ENCODE assay signal across 9 cellular contexts in genomic region chr17:1710807-1711553, GRCh38. TPM values are rescaled to one million over a fixed set of nuclear protein-coding genes. Genes with fewer than 3 reads are reported as not detected.
A peak's percentile ranks its signal among the peaks of the same experiment; 100 is the strongest.
DNase-seq lines count a peak whose midpoint lies in the region; ATAC-seq and TF ChIP-seq lines count a peak whose summit lies in the region.
"Had no signal": no experiment of that assay in that cellular context is flagged by ENCODE, and none has a peak within 500 bp of the region (broad histone marks: within the 10 kb centered on the region; RNA-seq: fewer than 3 reads in every experiment).

No MANE protein-coding gene starts in this region.

- TF ChIP-seq POLR2A in body of pancreas (IDR thresholded peaks at IDR 0.05) = no peak

- H3K79me2 ChIP-seq in Karpas-422 (ENCODE audit: low read length) = no peaks in the 10 kb centered on the region

- H3K9me3 ChIP-seq in body of pancreas = no peaks in the 10 kb centered on the region
- no peaks in the 10 kb centered on the region for H3K9me3 ChIP-seq in left lung
- peaks cover 2% of the 10 kb centered on the region for H3K9me3 ChIP-seq in thymus (ENCODE audit: control insufficient read depth)
- H3K9me3 ChIP-seq in Karpas-422 (ENCODE audit: low read length) = no peaks in the 10 kb centered on the region

- H3K4me1 Mint-ChIP-seq in activated CD4-positive, alpha-beta T cell treated with anti-CD3 and anti-CD28 coated beads, Interleukin-2, amount 10 ng/mL, durations not matched to agents 24 days and 14 days = peaks cover 20% of the 10 kb centered on the region

- H3K27ac Mint-ChIP-seq in activated CD4-positive, alpha-beta T cell treated with anti-CD3 and anti-CD28 coated beads, Interleukin-2, amount 10 ng/mL, durations not matched to agents 24 days and 14 days = no peak overlapping the region

- no peak overlapping the region for H3K4me2 ChIP-seq in Karpas-422 (ENCODE audit: low read depth, low read length, poor library complexity, severe bottlenecking)

- no peak for DNase-seq in activated CD4-positive, alpha-beta T cell treated with anti-CD3 and anti-CD28 coated beads, Interleukin-2, amount 10 ng/mL, durations not matched to agents 24 days and 14 days
- DNase-seq in activated CD4-positive, alpha-beta T cell treated with anti-CD3 and anti-CD28 coated beads for 4 hours = no peak
- DNase-seq in body of pancreas (no peak), left lung (no peak), Karpas-422 (no peak)
- DNase-seq in central memory CD4-positive, alpha-beta T cell = no peak
- DNase-seq: AML-193 had no signal

- H3K4me1 ChIP-seq in body of pancreas (peaks cover 34% of the 10 kb centered on the region), left lung (peaks cover 43 to 68% of the 10 kb centered on the region in 2 donors), thymus (ENCODE audit: control insufficient read depth, insufficient read depth, low read length) (peaks cover 12% of the 10 kb centered on the region), Karpas-422 (ENCODE audit: low read length) (peaks cover 11% of the 10 kb centered on the region)

- H3K4me3 ChIP-seq in body of pancreas (peak overlapping the region in 1 of 2 donors; percentile 74), left lung (peak overlapping the region; percentile 64 to 73), thymus (ENCODE audit: low read length) (peak overlapping the region; percentile 39), Karpas-422 (ENCODE audit: low read length) (no peak overlapping the region)

- H3K36me3 ChIP-seq in body of pancreas (replicated peaks in 1 of 2; ENCODE audit: insufficient read depth in 1 of 2, low read depth in 2 of 2) (peaks cover 0 to 2% of the 10 kb centered on the region in 2 donors), left lung (peaks cover 0 to 45% of the 10 kb centered on the region in 2 donors), thymus (ENCODE audit: control insufficient read depth, insufficient read depth) (peaks cover 5% of the 10 kb centered on the region), Karpas-422 (ENCODE audit: insufficient read depth, low read length) (no peaks in the 10 kb centered on the region)

- H3K27me3 ChIP-seq in body of pancreas = no peaks in the 10 kb centered on the region
- H3K27me3 ChIP-seq in left lung = peaks cover 0 to 16% of the 10 kb centered on the region in 2 donors
- peaks cover 66% of the 10 kb centered on the region for H3K27me3 ChIP-seq in thymus (ENCODE audit: control insufficient read depth, insufficient read depth)
- H3K27me3 ChIP-seq in Karpas-422 (ENCODE audit: low read length) = no peaks in the 10 kb centered on the region

- H3K27ac ChIP-seq in body of pancreas (peak overlapping the region; percentile 13 to 69 (median 54)), left lung (peak overlapping the region; percentile 64 to 68), thymus (ENCODE audit: low read depth) (no peak overlapping the region), Karpas-422 (ENCODE audit: low read length) (no peak overlapping the region)

- no peaks in the 10 kb centered on the region; the same call in 1 of the 2 replicates for H4K20me1 ChIP-seq in Karpas-422 (ENCODE audit: insufficient read depth, low read depth, low read length)

- intact Hi-C loops in activated CD4-positive, alpha-beta T cell treated with anti-CD3 and anti-CD28 coated beads, Interleukin-2, amount 10 ng/mL, durations not matched to agents 24 days and 14 days (cut with micrococcal nuclease) = loop anchor here (10.0 kb wide), 1 partner anchor 684 kb away; no protein-coding TSS in a partner anchor
- intact Hi-C loops in body of pancreas (cut with DNase I) = no loop called here
- intact Hi-C loops in left lung (cut with DNase I) = no loop called here

- no peaks in the 10 kb centered on the region for H3K9me2 ChIP-seq in Karpas-422 (replicated peaks; ENCODE audit: insufficient read depth, low read length)

- no peak overlapping the region for H3K9ac ChIP-seq in Karpas-422 (ENCODE audit: low read length)

- WGBS in body of pancreas, 2 donors = 35 to 37% methylated on average over 10 to 13 of the region's 14 CpGs
- WGBS in thymus = 16% methylated on average over 14 of the region's 14 CpGs

- peak overlapping the region; percentile 51 for H3K4me3 Mint-ChIP-seq in activated CD4-positive, alpha-beta T cell treated with anti-CD3 and anti-CD28 coated beads, Interleukin-2, amount 10 ng/mL, durations not matched to agents 24 days and 14 days

- ATAC-seq in body of pancreas (no peak), left lung (no peak), HG03108 (IDR thresholded peaks at IDR 0.05; ENCODE audit: unreplicated experiment) (no peak)

- no peak overlapping the region for H2AFZ ChIP-seq in Karpas-422 (ENCODE audit: low read length)

- H3K9me3 Mint-ChIP-seq in activated CD4-positive, alpha-beta T cell treated with anti-CD3 and anti-CD28 coated beads, Interleukin-2, amount 10 ng/mL, durations not matched to agents 24 days and 14 days = no peaks in the 10 kb centered on the region

- peaks cover 31% of the 10 kb centered on the region for H3K27me3 Mint-ChIP-seq in activated CD4-positive, alpha-beta T cell treated with anti-CD3 and anti-CD28 coated beads, Interleukin-2, amount 10 ng/mL, durations not matched to agents 24 days and 14 days

- peaks cover 19% of the 10 kb centered on the region for H3K36me3 Mint-ChIP-seq in activated CD4-positive, alpha-beta T cell treated with anti-CD3 and anti-CD28 coated beads, Interleukin-2, amount 10 ng/mL, durations not matched to agents 24 days and 14 days (ENCODE audit: low read depth)

- TF ChIP-seq CTCF in body of pancreas (IDR thresholded peaks at IDR 0.05) (no peak), left lung (IDR thresholded peaks at IDR 0.05) (no peak)

RNA-seq across cellular contexts. Expression of gene TLCD2, which starts 0.8 kb away (rescaled TPM):
- 0.07 and 0.14 TPM in 2 replicates for total RNA-seq in activated CD4-positive, alpha-beta T cell treated with anti-CD3 and anti-CD28 coated beads, Interleukin-2, amount 10 ng/mL, durations not matched to agents 24 days and 14 days
- total RNA-seq in body of pancreas (1 to 10 TPM; 1.6 to 2.6 TPM), left lung (10 to 100 TPM in 1 of 2 donors, 1 to 10 TPM in 1; 7.3 to 14.4 TPM)
- polyA plus RNA-seq in thymus = 1.5 TPM
- not detected in 2 replicates for total RNA-seq in Karpas-422 (2014; rRNA removed; shearing (Covaris generic); ENCODE audit: low replicate concordance)

RNA-seq across cellular contexts. Expression of gene WDR81, which starts 13.5 kb away (rescaled TPM):
- 17.6 and 18.3 TPM in 2 replicates for total RNA-seq in activated CD4-positive, alpha-beta T cell treated with anti-CD3 and anti-CD28 coated beads, Interleukin-2, amount 10 ng/mL, durations not matched to agents 24 days and 14 days
- total RNA-seq in body of pancreas (10 to 100 TPM; 15.6 to 31.6 TPM), left lung (10 to 100 TPM; 31.8 to 44.2 TPM)
- polyA plus RNA-seq in thymus = 27.0 TPM
- total RNA-seq in Karpas-422 (2014; rRNA removed; shearing (Covaris generic); ENCODE audit: low replicate concordance) = 11.7 and 28.9 TPM in 2 replicates

RNA-seq across cellular contexts. Expression of gene PRPF8, which starts 26.3 kb away (rescaled TPM):
- total RNA-seq in activated CD4-positive, alpha-beta T cell treated with anti-CD3 and anti-CD28 coated beads, Interleukin-2, amount 10 ng/mL, durations not matched to agents 24 days and 14 days = 432 and 442 TPM in 2 replicates
- 100 to 1,000 TPM in 1 of 2 donors, 10 to 100 TPM in 1; 84.7 to 100 TPM for total RNA-seq in body of pancreas
- 100 to 1,000 TPM; 230 to 268 TPM for total RNA-seq in left lung
- polyA plus RNA-seq in thymus = 86.2 TPM
- 105 and 130 TPM in 2 replicates for total RNA-seq in Karpas-422 (2014; rRNA removed; shearing (Covaris generic); ENCODE audit: low replicate concordance)

RNA-seq across cellular contexts. Expression of gene SERPINF2, which starts 31.7 kb away (rescaled TPM):
- total RNA-seq in activated CD4-positive, alpha-beta T cell treated with anti-CD3 and anti-CD28 coated beads, Interleukin-2, amount 10 ng/mL, durations not matched to agents 24 days and 14 days = 0.12 and 0.16 TPM in 2 replicates
- 1 to 10 TPM; 5.9 to 8.8 TPM for total RNA-seq in body of pancreas
- 10 to 100 TPM in 1 of 2 donors, 1 to 10 TPM in 1; 4.2 to 32.6 TPM for total RNA-seq in left lung
- 31.0 TPM for polyA plus RNA-seq in thymus
- total RNA-seq in Karpas-422 (2014; rRNA removed; shearing (Covaris generic); ENCODE audit: low replicate concordance) = 0.19 and 0.32 TPM in 2 replicates

RNA-seq across cellular contexts. Expression of gene SERPINF1, which starts 50.9 kb away (rescaled TPM):
- not detected in 2 replicates for total RNA-seq in activated CD4-positive, alpha-beta T cell treated with anti-CD3 and anti-CD28 coated beads, Interleukin-2, amount 10 ng/mL, durations not matched to agents 24 days and 14 days
- total RNA-seq in body of pancreas = 100 to 1,000 TPM; 146 to 194 TPM
- total RNA-seq in left lung = 100 to 1,000 TPM; 218 to 224 TPM
- 445 TPM for polyA plus RNA-seq in thymus
- 45.5 and 62.2 TPM in 2 replicates for total RNA-seq in Karpas-422 (2014; rRNA removed; shearing (Covaris generic); ENCODE audit: low replicate concordance)

Comparison
In these comparisons a context has a peak if more than half of its experiments do, and no peak if none do; other contexts are left out.
1. H3K27ac ChIP-seq: peak in body of pancreas (4 of 4) and left lung (2 of 2); none in thymus (single experiment) and Karpas-422 (single experiment).